ENCODE assay signal across 16 cellular contexts in genomic region chrX:145865082-145865481, GRCh38. TPM values are rescaled to one million over a fixed set of nuclear protein-coding genes. Genes with fewer than 3 reads are reported as not detected.
A peak's percentile ranks its signal among the peaks of the same experiment; 100 is the strongest.
DNase-seq lines count a peak whose midpoint lies in the region; ATAC-seq, FAIRE-seq and TF ChIP-seq lines count a peak whose summit lies in the region.
"Had no signal": no experiment of that assay in that cellular context is flagged by ENCODE, and none has a peak within 500 bp of the region (broad histone marks: within the 10 kb centered on the region; RNA-seq: fewer than 3 reads in every experiment).

No MANE protein-coding gene starts in this region.

- H3K9ac ChIP-seq in kidney (ENCODE audit: low read length in 2 of 2) = no peak overlapping the region
- H3K9ac ChIP-seq: BLaER1 treated with 17β-estradiol and CSF1 and Interleukin-3, amounts not matched to agents 10 nM and 100 nM had no signal

- no peak for TF ChIP-seq POLR2A in right lobe of liver (IDR thresholded peaks at IDR 0.05)

- H3K36me3 ChIP-seq in kidney (ENCODE audit: control insufficient read depth in 1 of 2, insufficient read depth in 2 of 2, low read length in 2 of 2) (no peaks in the 10 kb centered on the region), right lobe of liver (no peaks in the 10 kb centered on the region), small intestine (ENCODE audit: control insufficient read depth in 2 of 2, insufficient read depth in 2 of 2, low read length in 2 of 2) (no peaks in the 10 kb centered on the region)
- H3K36me3 ChIP-seq: BLaER1 treated with 17β-estradiol and CSF1 and Interleukin-3, amounts not matched to agents 10 nM and 100 nM; HAP-1 had no signal

- ATAC-seq in right lobe of liver = peak; percentile 64 to 85 (median 66)
- no peak for ATAC-seq in HG03378 (IDR thresholded peaks at IDR 0.05; ENCODE audit: unreplicated experiment)

- H3K9me3 ChIP-seq in kidney (ENCODE audit: control insufficient read depth in 1 of 2, low read length in 2 of 2) (no peaks in the 10 kb centered on the region), right lobe of liver (no peaks in the 10 kb centered on the region), small intestine (ENCODE audit: control insufficient read depth, low read depth) (no peaks in the 10 kb centered on the region)
- H3K9me3 ChIP-seq: HAP-1 had no signal

- no peak for TF ChIP-seq CTCF in kidney (IDR thresholded peaks at IDR 0.05; ENCODE audit: borderline replicate concordance, extremely low read depth, insufficient read depth)
- TF ChIP-seq CTCF in right lobe of liver (IDR thresholded peaks at IDR 0.05) = no peak

- peak; percentile 72 for FAIRE-seq in RCC 7860 (lab: Jason Lieb, UNC)
- peak; percentile 87 for FAIRE-seq in kidney (lab: Jason Lieb, UNC)
- no peak for FAIRE-seq in small intestine (lab: Jason Lieb, UNC)
- FAIRE-seq: GM19239, H1, HTR-8/SVneo had no signal

- WGBS in right lobe of liver (ENCODE audit: insufficient coverage, low coverage, low lambda C conversion rate, missing lambda C conversion rate) = 30% methylated on average over 4 of the region's 4 CpGs
- WGBS in small intestine, 3 donors = 28 to 53% (median 31%) methylated on average over 4 of the region's 4 CpGs

- H3K27me3 ChIP-seq in right lobe of liver (no peaks in the 10 kb centered on the region), small intestine (ENCODE audit: control insufficient read depth in 2 of 2, insufficient read depth in 2 of 2, low read length in 2 of 2) (no peaks in the 10 kb centered on the region)

- intact Hi-C loops in kidney (cut with DNase I) (no loop called here), right lobe of liver (cut with DNase I) (no loop called here)

- DNase-seq in RCC 7860 (ENCODE audit: low spot score) (no peak), kidney (no peak), right lobe of liver (no peak), small intestine (peak; percentile 0), UCSD-AML1 (lab: John Stamatoyannopoulos, UW; ENCODE audit: unreplicated experiment) (no peak), Kasumi-1 (lab: John Stamatoyannopoulos, UW) (no peak)
- DNase-seq: 8988T; CD4-positive, CD25-positive, alpha-beta regulatory T cell; DMS53; GF-D8 had no signal

- H3K27ac ChIP-seq in kidney (ENCODE audit: low read depth in 2 of 2, low read length in 2 of 2) (no peak overlapping the region), right lobe of liver (no peak overlapping the region), small intestine (ENCODE audit: low read depth in 1 of 2, low read length in 1 of 2) (no peak overlapping the region)
- H3K27ac ChIP-seq: BLaER1 treated with 17β-estradiol and CSF1 and Interleukin-3, amounts not matched to agents 10 nM and 100 nM had no signal

- H3K4me1 ChIP-seq in kidney (ENCODE audit: control insufficient read depth in 1 of 2, insufficient read depth in 1 of 2, low read depth in 1 of 2, low read length in 2 of 2) = peaks cover 0 to 7% of the 10 kb centered on the region in 2 donors
- no peaks in the 10 kb centered on the region for H3K4me1 ChIP-seq in right lobe of liver
- H3K4me1 ChIP-seq in small intestine (ENCODE audit: control insufficient read depth in 2 of 2, insufficient read depth in 1 of 2, low read depth in 1 of 2, low read length in 1 of 2) = no peaks in the 10 kb centered on the region
- H3K4me1 ChIP-seq: BLaER1 treated with 17β-estradiol and CSF1 and Interleukin-3, amounts not matched to agents 10 nM and 100 nM; HAP-1 had no signal

- H3K4me3 ChIP-seq in kidney (ENCODE audit: low read length in 2 of 2) (no peak overlapping the region), right lobe of liver (no peak overlapping the region), small intestine (ENCODE audit: low read depth in 1 of 2, low read length in 2 of 2) (no peak overlapping the region)
- H3K4me3 ChIP-seq: BLaER1 treated with 17β-estradiol and CSF1 and Interleukin-3, amounts not matched to agents 10 nM and 100 nM; HAP-1 had no signal

RNA-seq across cellular contexts. Expression of gene SLITRK2, which starts 47.5 kb away (rescaled TPM):
- total RNA-seq in kidney = 3.8 TPM
- 0.34 TPM for polyA plus RNA-seq in kidney (ENCODE audit: insufficient read depth, low read depth, low replicate concordance)
- under 1 TPM in 5 of 6 experiments, not detected in 1; 0.04 to 0.23 (median 0.06) TPM for total RNA-seq in right lobe of liver
- under 1 TPM in 1 of 3 donors, not detected in 2; 0.19 TPM for polyA plus RNA-seq in small intestine
- total RNA-seq: CD4-positive, CD25-positive, alpha-beta regulatory T cell had no signal
- polyA plus RNA-seq: CD4-positive, CD25-positive, alpha-beta regulatory T cell had no signal
